In the genomic region with DNA sequence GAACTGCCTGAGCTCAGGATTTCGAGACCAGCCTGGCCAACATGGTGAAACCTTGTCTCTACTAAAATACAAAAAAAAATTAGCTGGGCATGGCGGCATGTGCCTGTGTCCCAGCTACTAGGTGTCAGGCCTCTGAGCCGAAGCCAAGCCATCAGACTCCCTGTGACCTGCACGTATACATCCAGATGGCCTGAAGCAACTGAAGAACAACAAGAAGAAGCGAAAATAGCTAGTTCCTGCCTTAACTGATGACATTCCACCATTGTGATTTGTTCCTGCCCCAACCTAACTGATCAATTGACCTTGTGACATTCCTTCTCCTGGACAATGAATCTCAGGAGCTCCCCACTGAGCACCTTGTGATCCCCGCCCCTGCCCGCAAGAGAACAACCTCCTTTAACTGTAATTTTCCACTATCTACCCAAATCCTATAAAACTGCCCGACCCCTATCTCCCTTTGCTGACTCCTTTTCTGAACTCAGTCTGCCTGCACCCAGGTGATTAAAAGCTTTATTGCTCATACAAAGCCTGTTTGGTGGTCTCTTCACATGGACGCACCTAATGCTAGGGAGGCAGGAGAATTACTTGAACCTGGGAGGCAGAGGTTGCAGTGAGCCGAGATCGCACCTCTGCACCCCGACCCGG, we compare ENCODE assay signal across 8 cellular contexts. TPM values are rescaled to one million over a fixed set of nuclear protein-coding genes. Genes with fewer than 3 reads are reported as not detected.
DNase-seq lines count a peak whose midpoint lies in the region; ATAC-seq and TF ChIP-seq lines count a peak whose summit lies in the region.
"Not testable (repeated sequence)": the region's sequence is repeated elsewhere in the genome, so short reads cannot be mapped to it uniquely, and the experiment has no call there.

No MANE protein-coding gene starts in this region.

- not testable (repeated sequence) for H2AFZ ChIP-seq in hepatocyte

- BruUV-seq in Caco-2 (replicated peaks; lab: Mats Ljungman, UMichigan): TSS peak; percentile 9

- H3K4me3 Mint-ChIP-seq in Caco-2 (ENCODE audit: unreplicated experiment) (peak overlapping the region; percentile 49), IgD-negative memory B cell (peak overlapping the region; percentile 6 to 84 (median 50)), WTC11 (peak overlapping the region; percentile 94), brain (peak overlapping the region; percentile 74 to 85 (median 81)), naive B cell (peak overlapping the region; percentile 37 to 92 (median 83))
- H3K4me3 Mint-ChIP-seq in activated T-helper 17 cell treated with anti-CD3 and anti-CD28 coated beads, Interleukin-2, amount 50 U/mL, for 72 hours: peak overlapping the region; percentile 92
- peak overlapping the region; percentile 89 for H3K4me3 Mint-ChIP-seq in stimulated activated effector memory CD8-positive, alpha-beta T cell treated with anti-CD3 and anti-CD28 coated beads, Interleukin-12 subunit alpha, Interleukin-12 subunit beta, amount 100 ng/mL, for 72 hours

- peak overlapping the region; percentile 80 for H3K4me2 ChIP-seq in hepatocyte

- DNase-seq in Caco-2; hepatocyte (ENCODE audit: low spot score); naive B cell; stimulated activated effector memory CD8-positive, alpha-beta T cell treated with anti-CD3 and anti-CD28 coated beads, Interleukin-12 subunit alpha, Interleukin-12 subunit beta, amount 100 ng/mL, for 72 hours (ENCODE audit: low spot score in 2 of 2): not testable (repeated sequence)
- peak; percentile 35 for DNase-seq in WTC11 (ENCODE audit: low spot score)

- CTCF ChIA-PET in Caco-2 (lab: Charles Lee); WTC11 (lab: Charles Lee): not testable (repeated sequence)

- H3K36me3 Mint-ChIP-seq in Caco-2 (ENCODE audit: insufficient read depth, unreplicated experiment): peaks cover 77% of the 10 kb centered on the region
- H3K36me3 Mint-ChIP-seq in IgD-negative memory B cell: peaks cover 16% of the 10 kb centered on the region
- H3K36me3 Mint-ChIP-seq in WTC11: peaks cover 33% of the 10 kb centered on the region
- H3K36me3 Mint-ChIP-seq in activated T-helper 17 cell treated with anti-CD3 and anti-CD28 coated beads, Interleukin-2, amount 50 U/mL, for 72 hours (ENCODE audit: low read depth): peaks cover 69% of the 10 kb centered on the region
- H3K36me3 Mint-ChIP-seq in brain: peaks cover 65% of the 10 kb centered on the region
- H3K36me3 Mint-ChIP-seq in naive B cell: not testable (repeated sequence)
- H3K36me3 Mint-ChIP-seq in stimulated activated effector memory CD8-positive, alpha-beta T cell treated with anti-CD3 and anti-CD28 coated beads, Interleukin-12 subunit alpha, Interleukin-12 subunit beta, amount 100 ng/mL, for 72 hours: peaks cover 75% of the 10 kb centered on the region

- not testable (repeated sequence) for TF ChIP-seq CTCF in Caco-2 (IDR thresholded peaks at IDR 0.05; ENCODE audit: insufficient read depth in 1 of 2, low read depth in 1 of 2, low read length in 1 of 2, severe bottlenecking in 1 of 2, unreplicated experiment in 1 of 2); WTC11 (IDR thresholded peaks at IDR 0.05); brain (conservative IDR thresholded peaks at IDR 0.05); hepatocyte (IDR thresholded peaks at IDR 0.05; ENCODE audit: poor library complexity)

- H3K9me3 Mint-ChIP-seq in Caco-2 (ENCODE audit: unreplicated experiment) (peaks cover 16% of the 10 kb centered on the region), brain (peaks cover 42 to 65% (median 50%) of the 10 kb centered on the region in 5 experiments)
- not testable (repeated sequence) for H3K9me3 Mint-ChIP-seq in IgD-negative memory B cell; WTC11; activated T-helper 17 cell treated with anti-CD3 and anti-CD28 coated beads, Interleukin-2, amount 50 U/mL, for 72 hours; naive B cell; stimulated activated effector memory CD8-positive, alpha-beta T cell treated with anti-CD3 and anti-CD28 coated beads, Interleukin-12 subunit alpha, Interleukin-12 subunit beta, amount 100 ng/mL, for 72 hours

- H3K27ac ChIP-seq in hepatocyte: not testable (repeated sequence)

- not testable (repeated sequence) for H3K27me3 Mint-ChIP-seq in Caco-2 (ENCODE audit: insufficient read depth, unreplicated experiment); IgD-negative memory B cell; WTC11 (ENCODE audit: low read depth); activated T-helper 17 cell treated with anti-CD3 and anti-CD28 coated beads, Interleukin-2, amount 50 U/mL, for 72 hours; naive B cell
- peaks cover 14% of the 10 kb centered on the region for H3K27me3 Mint-ChIP-seq in brain

- not testable (repeated sequence) for H3K27me3 ChIP-seq in Caco-2 (replicated peaks; ENCODE audit: control insufficient read depth, insufficient read depth, low read length); hepatocyte

- POLR2A ChIA-PET in Caco-2 (lab: Charles Lee): not testable (repeated sequence)
- POLR2A ChIA-PET in WTC11 (lab: Charles Lee): interaction anchor here (0.6 kb wide), 2 partner anchors 219 to 444 kb away, joined by 5 to 7 read pairs; no protein-coding TSS in a partner anchor

- H3K4me1 Mint-ChIP-seq in Caco-2 (ENCODE audit: low read depth, unreplicated experiment): not testable (repeated sequence)
- peaks cover 16 to 36% (median 22%) of the 10 kb centered on the region in 3 donors for H3K4me1 Mint-ChIP-seq in IgD-negative memory B cell
- peaks cover 52% of the 10 kb centered on the region for H3K4me1 Mint-ChIP-seq in WTC11
- peaks cover 28% of the 10 kb centered on the region for H3K4me1 Mint-ChIP-seq in activated T-helper 17 cell treated with anti-CD3 and anti-CD28 coated beads, Interleukin-2, amount 50 U/mL, for 72 hours
- peaks cover 31% of the 10 kb centered on the region for H3K4me1 Mint-ChIP-seq in brain
- peaks cover 33 to 69% (median 38%) of the 10 kb centered on the region in 3 donors for H3K4me1 Mint-ChIP-seq in naive B cell
- peaks cover 41% of the 10 kb centered on the region for H3K4me1 Mint-ChIP-seq in stimulated activated effector memory CD8-positive, alpha-beta T cell treated with anti-CD3 and anti-CD28 coated beads, Interleukin-12 subunit alpha, Interleukin-12 subunit beta, amount 100 ng/mL, for 72 hours

- not testable (repeated sequence) for H3K4me3 ChIP-seq in Caco-2 (ENCODE audit: low read depth, low read length); hepatocyte

- H3K9me3 ChIP-seq in Caco-2 (peaks cover 14% of the 10 kb centered on the region), hepatocyte (ENCODE audit: low read depth) (peaks cover 17% of the 10 kb centered on the region)

- ATAC-seq in WTC11; activated T-helper 17 cell treated with anti-CD3 and anti-CD28 coated beads, Interleukin-2, amount 50 U/mL, for 72 hours (replicated peaks); naive B cell (ENCODE audit: low read depth in 2 of 2); stimulated activated effector memory CD8-positive, alpha-beta T cell treated with anti-CD3 and anti-CD28 coated beads, Interleukin-12 subunit alpha, Interleukin-12 subunit beta, amount 100 ng/mL, for 72 hours: not testable (repeated sequence)

- peaks cover 18% of the 10 kb centered on the region for H4K20me1 ChIP-seq in hepatocyte (ENCODE audit: insufficient read depth, poor library complexity, severe bottlenecking)

- 64% methylated on average over 13 of the region's 13 CpGs for WGBS in hepatocyte (ENCODE audit: low lambda C conversion rate, missing lambda C conversion rate)

- not testable (repeated sequence) for H3K9me2 ChIP-seq in hepatocyte (replicated peaks; ENCODE audit: insufficient read depth)

- intact Hi-C loops in Caco-2 (cut with micrococcal nuclease; ENCODE audit: unreplicated experiment): not testable (repeated sequence)

- not testable (repeated sequence) for H3K36me3 ChIP-seq in Caco-2 (ENCODE audit: control insufficient read depth, insufficient read depth, low read length); hepatocyte (replicated peaks; ENCODE audit: insufficient read depth, low read depth)

- H3K4me1 ChIP-seq in Caco-2; hepatocyte (ENCODE audit: insufficient read depth): not testable (repeated sequence)

- H3K27ac Mint-ChIP-seq in Caco-2 (ENCODE audit: unreplicated experiment): not testable (repeated sequence)
- H3K27ac Mint-ChIP-seq in IgD-negative memory B cell (peak overlapping the region in 2 of 3 donors; percentile 46 to 80), WTC11 (peak overlapping the region; percentile 86), brain (peak overlapping the region in 3 of 5 experiments; percentile 10 to 75 (median 59)), naive B cell (peak overlapping the region in 5 of 6 donors; percentile 19 to 95 (median 67))
- H3K27ac Mint-ChIP-seq in activated T-helper 17 cell treated with anti-CD3 and anti-CD28 coated beads, Interleukin-2, amount 50 U/mL, for 72 hours: peak overlapping the region; percentile 39
- peak overlapping the region; percentile 75 for H3K27ac Mint-ChIP-seq in stimulated activated effector memory CD8-positive, alpha-beta T cell treated with anti-CD3 and anti-CD28 coated beads, Interleukin-12 subunit alpha, Interleukin-12 subunit beta, amount 100 ng/mL, for 72 hours

- peaks cover 70% of the 10 kb centered on the region for H3K79me2 ChIP-seq in hepatocyte

RNA-seq across cellular contexts. Expression of a gene that starts 2.1 kb away (rescaled TPM):
- total RNA-seq in Caco-2 (2022): 35.5 and 38.4 TPM in 2 replicates
- 2.9 TPM for polyA plus RNA-seq in IgD-negative memory B cell
- total RNA-seq in WTC11 (2021): 181 to 203 TPM (median 185 TPM) in 3 replicates
- total RNA-seq in activated T-helper 17 cell treated with anti-CD3 and anti-CD28 coated beads, Interleukin-2, amount 50 U/mL, for 72 hours: 10 to 100 TPM; 62.7 to 68.8 TPM
- polyA plus RNA-seq in brain (ENCODE audit: insufficient read depth, low read depth, low replicate concordance): 0.68 TPM
- total RNA-seq in hepatocyte: 44.9 and 48.0 TPM in 2 replicates
- polyA plus RNA-seq in hepatocyte: 5.4 and 6.1 TPM in 2 replicates
- polyA plus RNA-seq in naive B cell (ENCODE audit: low read depth in 6 of 6): 1 to 10 TPM; 3.1 to 6.8 (median 5.3) TPM

RNA-seq across cellular contexts. Expression of a gene that starts 38.8 kb away (rescaled TPM):
- 23.7 and 27.4 TPM in 2 replicates for total RNA-seq in Caco-2 (2022)
- 19.1 TPM for polyA plus RNA-seq in IgD-negative memory B cell
- 39.2 to 67.9 TPM (median 40.7 TPM) in 3 replicates for total RNA-seq in WTC11 (2021)
- 10 to 100 TPM; 26.1 to 32.2 TPM for total RNA-seq in activated T-helper 17 cell treated with anti-CD3 and anti-CD28 coated beads, Interleukin-2, amount 50 U/mL, for 72 hours
- 18.5 TPM for polyA plus RNA-seq in brain (ENCODE audit: insufficient read depth, low read depth, low replicate concordance)
- total RNA-seq in hepatocyte: 40.3 and 52.8 TPM in 2 replicates
- 21.1 and 21.6 TPM in 2 replicates for polyA plus RNA-seq in hepatocyte
- polyA plus RNA-seq in naive B cell (ENCODE audit: low read depth in 6 of 6): 10 to 100 TPM in 5 of 6 donors, 1 to 10 TPM in 1; 8.7 to 28.2 (median 13.1) TPM

RNA-seq across cellular contexts. Expression of a gene that starts 43.8 kb away (rescaled TPM):
- total RNA-seq in Caco-2 (2022) (4.6 and 6.6 TPM in 2 replicates), WTC11 (2021) (27.1 to 30.3 TPM (median 27.2 TPM) in 3 replicates), hepatocyte (15.0 and 20.2 TPM in 2 replicates)
- polyA plus RNA-seq in IgD-negative memory B cell (12.1 TPM), brain (ENCODE audit: insufficient read depth, low read depth, low replicate concordance) (6.5 TPM), hepatocyte (10.4 and 14.0 TPM in 2 replicates), naive B cell (ENCODE audit: low read depth in 6 of 6) (10 to 100 TPM; 14.3 to 19.5 (median 17.7) TPM)
- 10 to 100 TPM; 11.3 to 16.0 TPM for total RNA-seq in activated T-helper 17 cell treated with anti-CD3 and anti-CD28 coated beads, Interleukin-2, amount 50 U/mL, for 72 hours
